In genomic region chr6:126876446-126876845, GRCh38 we compare ENCODE assay signal across 24 cellular contexts.
"Had no signal": no experiment of that assay in that cellular context is flagged by ENCODE, and none has a peak within 500 bp of the region (broad histone marks: within the 10 kb centered on the region; RNA-seq: fewer than 3 reads in every experiment).

No MANE protein-coding gene starts in this region.

- H3K9me3 ChIP-seq: ovary, psoas muscle, right lobe of liver, sigmoid colon, stomach, thoracic aorta, thyroid gland, tibial nerve, upper lobe of right lung, uterus had no signal

- H3K4me2 ChIP-seq: neural progenitor cell had no signal

- H3K4me1 ChIP-seq: neural progenitor cell, parathyroid adenoma, psoas muscle, right lobe of liver, sigmoid colon, stomach, thyroid gland, tibial nerve, upper lobe of right lung, uterus had no signal

- H3K79me2 ChIP-seq: parathyroid adenoma had no signal

- H3K27ac ChIP-seq: neural progenitor cell, ovary, parathyroid adenoma, psoas muscle, right lobe of liver, sigmoid colon, stomach, thoracic aorta, thyroid gland, tibial nerve, upper lobe of right lung, uterus had no signal

- H3K9ac ChIP-seq: neural progenitor cell, parathyroid adenoma had no signal

- H2AFZ ChIP-seq: neural progenitor cell, parathyroid adenoma had no signal

- DNase-seq: natural killer cell; occipital lobe; ovary; posterior cingulate gyrus; psoas muscle; right cardiac atrium; right lobe of liver; sigmoid colon; small intestine; stimulated activated CD4-positive, alpha-beta T cell treated with anti-CD3 and anti-CD28 coated beads, Interleukin-15, amount 100 ng/mL, for 24 hours; stimulated activated CD4-positive, alpha-beta T cell treated with anti-CD3 and anti-CD28 coated beads, Interleukin-2, amount 100 ng/mL, for 24 hours; stimulated activated CD4-positive, alpha-beta T cell treated with anti-CD3 and anti-CD28 coated beads, Interleukin-2, amount 100 ng/mL, for 48 hours; stimulated activated CD4-positive, alpha-beta T cell treated with anti-CD3 and anti-CD28 coated beads, Interleukin-4, amount 100 ng/mL, for 24 hours; stimulated activated naive B cell treated with anti-CD40 and anti-IgM and Interleukin-4, amounts not matched to agents 10 μg/mL and 1 μg/mL and 100 μg/mL, for 72 hours; stimulated activated naive CD4-positive, alpha-beta T cell treated with Interleukin-2 at 50 U/mL for 16 hours; stomach; thyroid gland; upper lobe of right lung; uterus had no signal

- H3K36me3 ChIP-seq: neural progenitor cell, ovary, right lobe of liver, sigmoid colon, stomach, thoracic aorta, thyroid gland, tibial nerve, upper lobe of right lung, uterus had no signal

- H3K27me3 ChIP-seq: neural progenitor cell, ovary, right lobe of liver, sigmoid colon, stomach, thyroid gland, tibial nerve, upper lobe of right lung, uterus had no signal

- H3K4me3 ChIP-seq: neural progenitor cell, ovary, psoas muscle, right lobe of liver, sigmoid colon, stomach, thoracic aorta, thyroid gland, tibial nerve, upper lobe of right lung, uterus had no signal

- ATAC-seq: natural killer cell; psoas muscle; right cardiac atrium; right lobe of liver; stimulated activated effector memory CD8-positive, alpha-beta T cell treated with anti-CD3 and anti-CD28 coated beads, Interleukin-12 subunit alpha, Interleukin-12 subunit beta, amount 100 ng/mL, for 72 hours; stimulated activated naive B cell treated with anti-CD40 and anti-IgM and Interleukin-4, amounts not matched to agents 10 μg/mL and 1 μg/mL and 100 μg/mL, for 72 hours; upper lobe of right lung had no signal
